ENCODE assay signal across 8 cellular contexts in the genomic region with DNA sequence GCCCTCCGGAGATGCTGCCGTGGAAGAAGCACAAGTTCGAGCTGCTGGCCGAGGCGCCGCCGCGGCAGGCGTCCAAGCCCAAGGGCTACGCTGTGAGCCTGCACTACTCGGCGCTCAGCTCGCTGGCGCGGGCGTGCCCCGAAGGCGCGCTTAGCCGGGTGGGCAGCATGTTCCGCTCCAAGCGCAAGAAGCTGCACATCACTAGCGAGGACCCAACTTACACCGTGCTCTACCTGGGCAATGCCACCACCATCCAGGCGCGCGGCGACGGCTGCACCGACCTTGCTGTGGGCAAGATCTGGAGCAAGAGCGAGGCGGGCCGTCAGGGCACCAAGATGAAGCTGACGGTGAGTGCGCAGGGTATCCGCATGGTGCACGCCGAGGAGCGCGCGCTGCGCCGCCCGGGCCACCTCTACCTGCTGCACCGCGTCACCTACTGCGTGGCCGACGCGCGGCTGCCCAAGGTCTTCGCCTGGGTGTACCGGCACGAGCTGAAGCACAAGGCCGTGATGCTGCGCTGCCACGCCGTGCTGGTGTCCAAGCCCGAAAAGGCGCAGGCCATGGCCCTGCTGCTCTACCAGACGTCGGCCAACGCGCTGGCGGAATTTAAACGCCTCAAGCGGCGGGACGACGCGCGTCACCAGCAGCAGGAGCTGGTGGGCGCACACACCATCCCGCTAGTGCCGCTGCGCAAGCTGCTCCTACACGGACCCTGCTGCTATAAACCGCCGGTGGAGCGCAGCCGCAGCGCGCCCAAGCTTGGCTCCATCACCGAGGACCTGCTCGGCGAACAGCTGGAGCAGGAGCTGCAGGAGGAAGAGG. TPM values are rescaled to one million over a fixed set of nuclear protein-coding genes. Genes with fewer than 3 reads are reported as not detected.
DNase-seq lines count a peak whose midpoint lies in the region; TF ChIP-seq lines count a peak whose summit lies in the region.

No MANE protein-coding gene starts in this region.

- 3 to 11% (median 7%) methylated on average over 53 to 86 of the region's 86 CpGs for WGBS in spleen, 5 donors

- peaks cover 40 to 96% (median 76%) of the 10 kb centered on the region in 6 donors for H3K4me1 ChIP-seq in spleen

- H3K36me3 Mint-ChIP-seq in immature natural killer cell = peaks cover 0 to 4% (median 3%) of the 10 kb centered on the region in 3 donors

- TF ChIP-seq POLR2A in spleen (IDR thresholded peaks at IDR 0.05) = no peak

- no peak for TF ChIP-seq CTCF in spleen (IDR thresholded peaks at IDR 0.05 in 8 of 11, conservative IDR thresholded peaks at IDR 0.05 in 3 of 11)

- intact Hi-C loops in spleen (cut with DNase I; ENCODE audit: low total_unique reads) = loop anchor here (10.0 kb wide), 1 partner anchor 268 kb away; no protein-coding TSS in a partner anchor

- peak overlapping the region; percentile 86 to 98 (median 92) for H3K27ac ChIP-seq in spleen

- H3K27me3 Mint-ChIP-seq in immature natural killer cell (ENCODE audit: low read depth in 3 of 3) = peaks cover 6 to 22% (median 20%) of the 10 kb centered on the region in 3 donors

- H3K4me1 Mint-ChIP-seq in immature natural killer cell = peaks cover 72 to 80% of the 10 kb centered on the region in 2 donors

- H3K9me3 ChIP-seq in spleen = no peaks in the 10 kb centered on the region

- H3K4me3 ChIP-seq in spleen = peak overlapping the region; percentile 68 to 96 (median 89)

- peak overlapping the region; percentile 89 to 98 (median 94) for H3K27ac Mint-ChIP-seq in immature natural killer cell

- peak overlapping the region; percentile 96 to 100 (median 99) for H3K4me3 Mint-ChIP-seq in immature natural killer cell

- no peaks in the 10 kb centered on the region for H3K9me3 Mint-ChIP-seq in immature natural killer cell

- peaks cover 0 to 14% (median 0%) of the 10 kb centered on the region in 6 donors for H3K36me3 ChIP-seq in spleen

- in situ Hi-C loops in T47D (cut with HindIII; ENCODE audit: low pct_unique_long_range_greater_than_20kb, low sequenced_read_pairs) = no loop called here

- peak; percentile 76 for DNase-seq in activated effector memory CD4-positive, alpha-beta T cell treated with anti-CD3 and anti-CD28 coated beads, Interleukin-2, amount 50 U/mL, for 16 hours
- DNase-seq in activated effector memory CD4-positive, alpha-beta T cell treated with Interleukin-2 at 50 U/mL for 16 hours = no peak
- peak; percentile 51 for DNase-seq in RPMI7951 (ENCODE audit: low read depth)
- DNase-seq in T47D (ENCODE audit: low read depth in 1 of 2, low spot score in 1 of 2) = peak; percentile 69 to 97
- peak; percentile 34 to 42 (median 40) for DNase-seq in immature natural killer cell
- DNase-seq in spleen = peak; percentile 89
- no peak for DNase-seq in GM19238 (ENCODE audit: insufficient read length, low spot score)
- no peak for DNase-seq in DMS153 (lab: John Stamatoyannopoulos, UW)

- peaks cover 0 to 11% (median 0%) of the 10 kb centered on the region in 7 donors for H3K27me3 ChIP-seq in spleen (replicated peaks in 1 of 7)

RNA-seq across cellular contexts. Expression of a gene that starts 1.3 kb away (rescaled TPM):
- total RNA-seq in RPMI7951 (2014; rRNA removed; shearing (Covaris generic)) = 1.8 and 3.5 TPM in 2 replicates
- polyA plus RNA-seq in immature natural killer cell (10 to 100 TPM; 15.7 to 58.9 (median 28.5) TPM), spleen (10 to 100 TPM; 16.9 to 62.8 (median 18.6) TPM)
- total RNA-seq in spleen = 100 to 1,000 TPM in 1 of 7 donors, 10 to 100 TPM in 6; 51.8 to 102 (median 74.0) TPM

RNA-seq across cellular contexts. Expression of a gene that starts 15.0 kb away (rescaled TPM):
- 55.0 and 63.1 TPM in 2 replicates for total RNA-seq in RPMI7951 (2014; rRNA removed; shearing (Covaris generic))
- polyA plus RNA-seq in immature natural killer cell = 10 to 100 TPM in 2 of 3 donors, 1 to 10 TPM in 1; 3.3 to 30.7 (median 11.1) TPM
- total RNA-seq in spleen = 10 to 100 TPM; 33.1 to 58.0 (median 44.1) TPM
- 10 to 100 TPM; 10.8 to 26.3 (median 15.6) TPM for polyA plus RNA-seq in spleen

RNA-seq across cellular contexts. Expression of a gene that starts 53.8 kb away (rescaled TPM):
- 13.8 and 19.0 TPM in 2 replicates for total RNA-seq in RPMI7951 (2014; rRNA removed; shearing (Covaris generic))
- polyA plus RNA-seq in immature natural killer cell = 1 to 10 TPM in 2 of 3 donors, not detected in 1; 1.4 TPM
- 10 to 100 TPM; 11.5 to 30.3 (median 21.7) TPM for total RNA-seq in spleen
- 10 to 100 TPM in 2 of 3 donors, 1 to 10 TPM in 1; 5.5 to 23.3 (median 22.4) TPM for polyA plus RNA-seq in spleen

Comparison
In these comparisons a context has a peak if more than half of its experiments do, and no peak if none do; other contexts are left out.
1. DNase-seq: peak in activated effector memory CD4-positive, alpha-beta T cell treated with anti-CD3 and anti-CD28 coated beads, Interleukin-2, amount 50 U/mL, for 16 hours (single experiment), RPMI7951 (single experiment), T47D (2 of 2), immature natural killer cell (3 of 3) and spleen (single experiment); none in activated effector memory CD4-positive, alpha-beta T cell treated with Interleukin-2 at 50 U/mL for 16 hours (single experiment), GM19238 (single experiment) and DMS153 (single experiment).
2. RNA of a gene that starts 1.3 kb away (total RNA-seq): 51.8 to 102 TPM in spleen; 1.8 to 3.5 TPM in RPMI7951; every median in the first group is over 10 times any median in the second.